ENCODE assay signal across 30 cellular contexts in genomic region chr4:176676901-176677300, GRCh38.
"Had no signal": no experiment of that assay in that cellular context is flagged by ENCODE, and none has a peak within 500 bp of the region (broad histone marks: within the 10 kb centered on the region; RNA-seq: fewer than 3 reads in every experiment).

No MANE protein-coding gene starts in this region.

- H3K27me3 Mint-ChIP-seq: activated B cell treated with CpG ODN at 0.5 μM for 24 hours; activated CD4-positive, alpha-beta T cell treated with anti-CD3 and anti-CD28 coated beads, Interleukin-2, amount 10 ng/mL, durations not matched to agents 24 days and 14 days; activated CD8-positive, alpha-beta memory T cell treated with anti-CD3 and anti-CD28 coated beads, Interleukin-2, amount 10 ng/mL, durations not matched to agents 7 days and 5 days; activated naive CD4-positive, alpha-beta T cell treated with anti-CD3 and anti-CD28 coated beads, Interleukin-2, amount 50 U/mL, for 24 hours; activated T-cell treated with anti-CD3 and anti-CD28 coated beads, Interleukin-2, amount 50 U/mL, for 24 hours; T-cell had no signal

- H3K9me3 Mint-ChIP-seq: activated B cell treated with CpG ODN at 0.5 μM for 24 hours; activated CD4-positive, alpha-beta T cell treated with anti-CD3 and anti-CD28 coated beads, Interleukin-2, amount 10 ng/mL, durations not matched to agents 24 days and 14 days; activated naive CD4-positive, alpha-beta T cell treated with anti-CD3 and anti-CD28 coated beads, Interleukin-2, amount 50 U/mL, for 24 hours; activated T-cell treated with anti-CD3 and anti-CD28 coated beads, Interleukin-2, amount 50 U/mL, for 24 hours; activated T-helper 1 cell treated with anti-CD3 and anti-CD28 coated beads, Interleukin-12 subunit alpha, Interleukin-12 subunit beta, Interleukin-2, Interleukin-4 antibody, amounts not matched to agents 30 ng/mL and 10 ng/mL and 1 ng/mL, durations not matched to agents 14 hours and 24 hours and 36 hours had no signal

- H3K4me1 Mint-ChIP-seq: activated B cell treated with CpG ODN at 0.5 μM for 24 hours; activated CD4-positive, alpha-beta T cell treated with anti-CD3 and anti-CD28 coated beads, Interleukin-2, amount 10 ng/mL, durations not matched to agents 24 days and 14 days; activated CD8-positive, alpha-beta memory T cell treated with anti-CD3 and anti-CD28 coated beads, Interleukin-2, amount 10 ng/mL, durations not matched to agents 7 days and 5 days; activated naive CD4-positive, alpha-beta T cell treated with anti-CD3 and anti-CD28 coated beads, Interleukin-2, amount 50 U/mL, for 24 hours; T-cell had no signal

- H3K9me3 ChIP-seq: ascending aorta, MG63, Peyer's patch had no signal

- H3K27ac ChIP-seq: ascending aorta, body of pancreas, Peyer's patch, RWPE1 had no signal

- H3K27ac Mint-ChIP-seq: activated B cell treated with CpG ODN at 0.5 μM for 24 hours; activated CD4-positive, alpha-beta T cell treated with anti-CD3 and anti-CD28 coated beads, Interleukin-2, amount 10 ng/mL, durations not matched to agents 24 days and 14 days; activated CD8-positive, alpha-beta memory T cell treated with anti-CD3 and anti-CD28 coated beads, Interleukin-2, amount 10 ng/mL, durations not matched to agents 7 days and 5 days; activated naive CD4-positive, alpha-beta T cell treated with anti-CD3 and anti-CD28 coated beads, Interleukin-2, amount 50 U/mL, for 24 hours; activated T-cell treated with anti-CD3 and anti-CD28 coated beads, Interleukin-2, amount 50 U/mL, for 24 hours; activated T-helper 1 cell treated with anti-CD3 and anti-CD28 coated beads, Interleukin-12 subunit alpha, Interleukin-12 subunit beta, Interleukin-2, Interleukin-4 antibody, amounts not matched to agents 30 ng/mL and 10 ng/mL and 1 ng/mL, durations not matched to agents 14 hours and 24 hours and 36 hours; T-cell had no signal

- H3K4me3 Mint-ChIP-seq: activated B cell treated with CpG ODN at 0.5 μM for 24 hours; activated CD4-positive, alpha-beta T cell treated with anti-CD3 and anti-CD28 coated beads, Interleukin-2, amount 10 ng/mL, durations not matched to agents 24 days and 14 days; activated CD8-positive, alpha-beta memory T cell treated with anti-CD3 and anti-CD28 coated beads, Interleukin-2, amount 10 ng/mL, durations not matched to agents 7 days and 5 days; activated naive CD4-positive, alpha-beta T cell treated with anti-CD3 and anti-CD28 coated beads, Interleukin-2, amount 50 U/mL, for 24 hours; activated T-cell treated with anti-CD3 and anti-CD28 coated beads, Interleukin-2, amount 50 U/mL, for 24 hours; activated T-helper 1 cell treated with anti-CD3 and anti-CD28 coated beads, Interleukin-12 subunit alpha, Interleukin-12 subunit beta, Interleukin-2, Interleukin-4 antibody, amounts not matched to agents 30 ng/mL and 10 ng/mL and 1 ng/mL, durations not matched to agents 14 hours and 24 hours and 36 hours; T-cell had no signal

- H3K36me3 ChIP-seq: ascending aorta, Peyer's patch had no signal

- H3K36me3 Mint-ChIP-seq: activated CD8-positive, alpha-beta memory T cell treated with anti-CD3 and anti-CD28 coated beads, Interleukin-2, amount 10 ng/mL, durations not matched to agents 7 days and 5 days; activated naive CD4-positive, alpha-beta T cell treated with anti-CD3 and anti-CD28 coated beads, Interleukin-2, amount 50 U/mL, for 24 hours; T-cell had no signal

- DNase-seq: activated B cell treated with CpG ODN at 0.5 μM for 24 hours; activated CD4-positive, alpha-beta T cell treated with anti-CD3 and anti-CD28 coated beads for 1 hour; activated CD4-positive, alpha-beta T cell treated with anti-CD3 and anti-CD28 coated beads, Interleukin-2, amount 10 ng/mL, durations not matched to agents 24 days and 14 days; activated CD4-positive, alpha-beta T cell treated with anti-CD3 and anti-CD28 coated beads, Interleukin-2, amount 50 U/mL, for 48 hours; activated CD8-positive, alpha-beta memory T cell treated with anti-CD3 and anti-CD28 coated beads, Interleukin-2, amount 10 ng/mL, durations not matched to agents 7 days and 5 days; activated effector memory CD4-positive, alpha-beta T cell treated with Interleukin-2 at 50 U/mL for 16 hours; activated naive CD4-positive, alpha-beta T cell; activated T-cell treated with anti-CD3 and anti-CD28 coated beads, Interleukin-2, amount 50 U/mL, for 24 hours; amniotic stem cell; body of pancreas; MG63; MV-4-11; NCI-H1092 treated with DMSO at 0.1 percent for 48 hours; NCI-H1417 treated with DMSO at 0.1 percent for 48 hours; NCI-H1694; NCI-H2029; NCI-H2107; NCI-H2171 treated with DMSO at 0.1 percent for 48 hours; NCI-H226; NCI-H82; OCI-M1; Peyer's patch; SHP77 treated with DMSO at 0.1 percent for 48 hours; T-cell; T-helper 2 cell; T1000 had no signal

- H3K27me3 ChIP-seq: ascending aorta, body of pancreas, MG63, Peyer's patch had no signal

- H3K4me1 ChIP-seq: body of pancreas, Peyer's patch had no signal

- H3K4me3 ChIP-seq: ascending aorta, body of pancreas, MG63, Peyer's patch had no signal

- ATAC-seq: activated CD8-positive, alpha-beta memory T cell treated with anti-CD3 and anti-CD28 coated beads, Interleukin-2, amount 10 ng/mL, durations not matched to agents 7 days and 5 days; body of pancreas; T-cell had no signal
